ENCODE assay signal across 25 cellular contexts in the genomic region with DNA sequence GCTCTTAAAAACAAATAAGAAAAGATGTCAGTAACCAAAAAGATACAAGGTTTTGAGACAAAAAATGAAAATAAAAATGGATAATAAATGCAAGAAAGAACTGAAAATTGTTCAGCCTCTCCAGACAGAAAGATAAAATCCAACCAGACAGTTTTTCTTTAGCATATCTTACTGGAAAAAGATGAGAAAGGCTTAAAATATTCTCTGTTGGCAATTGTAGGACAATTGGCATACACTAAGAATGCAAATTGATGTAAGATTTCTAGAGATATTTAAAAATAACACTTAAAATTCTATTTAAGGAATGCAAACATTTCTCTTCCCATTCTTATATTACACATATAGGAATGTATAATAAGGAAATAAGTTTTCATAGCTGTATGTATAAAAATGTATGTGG.
A peak's percentile ranks its signal among the peaks of the same experiment; 100 is the strongest.
DNase-seq lines count a peak whose midpoint lies in the region; FAIRE-seq and TF ChIP-seq lines count a peak whose summit lies in the region.
"Had no signal": no experiment of that assay in that cellular context is flagged by ENCODE, and none has a peak within 500 bp of the region (broad histone marks: within the 10 kb centered on the region; RNA-seq: fewer than 3 reads in every experiment).

No MANE protein-coding gene starts in this region.

- FAIRE-seq in A204.1 (lab: Jason Lieb, UNC) (peak; percentile 46), astrocyte (lab: Jason Lieb, UNC) (no peak)
- FAIRE-seq: GM12891, GM19239 had no signal

- H3K79me2 ChIP-seq in astrocyte (ENCODE audit: insufficient read depth, low read length) (no peaks in the 10 kb centered on the region), smooth muscle cell (ENCODE audit: low read depth) (no peaks in the 10 kb centered on the region)

- H4K20me1 ChIP-seq in astrocyte (ENCODE audit: insufficient read depth, low read length) = no peaks in the 10 kb centered on the region
- no peaks in the 10 kb centered on the region for H4K20me1 ChIP-seq in smooth muscle cell (ENCODE audit: low read depth)
- H4K20me1 ChIP-seq: BLaER1 had no signal

- TF ChIP-seq CTCF in astrocyte (IDR thresholded peaks at IDR 0.05; ENCODE audit: insufficient read depth, low read depth, low read length) = no peak
- TF ChIP-seq CTCF in fibroblast of the aortic adventitia (IDR thresholded peaks at IDR 0.05; ENCODE audit: insufficient read depth, low read length) = no peak
- TF ChIP-seq CTCF in smooth muscle cell (IDR thresholded peaks at IDR 0.05; ENCODE audit: borderline replicate concordance, insufficient read depth, poor library complexity, severe bottlenecking) = no peak
- no peak for TF ChIP-seq CTCF in WERI-Rb-1 (IDR thresholded peaks at IDR 0.05; ENCODE audit: low read depth, low read length)

- H3K4me3 ChIP-seq in astrocyte (ENCODE audit: insufficient read depth, low read depth, low read length) = no peak overlapping the region
- H3K4me3 ChIP-seq in fibroblast of the aortic adventitia (ENCODE audit: low read depth, low read length) = no peak overlapping the region
- H3K4me3 ChIP-seq in smooth muscle cell = no peak overlapping the region
- no peak overlapping the region for H3K4me3 ChIP-seq in WERI-Rb-1 (ENCODE audit: low read depth, low read length)
- H3K4me3 ChIP-seq: BLaER1 had no signal

- peak; percentile 24 for DNase-seq in astrocyte (ENCODE audit: low read depth)
- DNase-seq in fibroblast of the aortic adventitia (ENCODE audit: low read depth) = peak; percentile 0
- DNase-seq in smooth muscle cell (lab: John Stamatoyannopoulos, UW; ENCODE audit: unreplicated experiment) = no peak
- no peak for DNase-seq in activated CD4-positive, alpha-beta T cell treated with anti-CD3 and anti-CD28 coated beads for 4 hours
- no peak for DNase-seq in WERI-Rb-1
- no peak for DNase-seq in OCI-M1 (lab: John Stamatoyannopoulos, UW)
- DNase-seq: ACHN; BE2C; C1 segment of cervical spinal cord; CD4-positive, alpha-beta memory T cell; CD4-positive, CD25-positive, alpha-beta regulatory T cell; CD8-positive, alpha-beta memory T cell; COR-L47; DMS 273 treated with DMSO at 0.1 percent for 48 hours; DMS153; DMS53; DMS79; DND-41; EL; GDM1 had no signal

- no peaks in the 10 kb centered on the region for H3K9me3 ChIP-seq in astrocyte (ENCODE audit: insufficient read depth, low read depth, low read length)
- no peaks in the 10 kb centered on the region for H3K9me3 ChIP-seq in smooth muscle cell (replicated peaks; ENCODE audit: low read depth)
- H3K9me3 ChIP-seq in WERI-Rb-1 (ENCODE audit: severe bottlenecking) = no peaks in the 10 kb centered on the region
- H3K9me3 ChIP-seq: BE2C, BLaER1 had no signal

- no peaks in the 10 kb centered on the region for H3K9me3 Mint-ChIP-seq in astrocyte (ENCODE audit: unreplicated experiment)
- H3K9me3 Mint-ChIP-seq: CD14-positive monocyte had no signal

- H3K36me3 Mint-ChIP-seq in astrocyte (ENCODE audit: low read depth, unreplicated experiment) = no peaks in the 10 kb centered on the region
- H3K36me3 Mint-ChIP-seq: CD14-positive monocyte; CD4-positive, alpha-beta memory T cell; CD4-positive, CD25-positive, alpha-beta regulatory T cell had no signal

- H2AFZ ChIP-seq in astrocyte (ENCODE audit: low read depth, low read length) (no peak overlapping the region), smooth muscle cell (ENCODE audit: low read depth) (peak overlapping the region; percentile 12)

- no peak overlapping the region for H3K27ac Mint-ChIP-seq in astrocyte (ENCODE audit: unreplicated experiment)
- H3K27ac Mint-ChIP-seq: CD14-positive monocyte; CD4-positive, alpha-beta memory T cell; CD4-positive, CD25-positive, alpha-beta regulatory T cell; CD8-positive, alpha-beta memory T cell had no signal

- H3K4me1 Mint-ChIP-seq in astrocyte (ENCODE audit: low read depth, unreplicated experiment) = peaks cover 3% of the 10 kb centered on the region
- H3K4me1 Mint-ChIP-seq: CD14-positive monocyte; CD4-positive, alpha-beta memory T cell; CD4-positive, CD25-positive, alpha-beta regulatory T cell; CD8-positive, alpha-beta memory T cell had no signal

- no peaks in the 10 kb centered on the region for H3F3A ChIP-seq in smooth muscle cell (ENCODE audit: low read depth)

- H3K9ac ChIP-seq in astrocyte (ENCODE audit: low read length) (no peak overlapping the region), smooth muscle cell (ENCODE audit: low read depth) (no peak overlapping the region)
- H3K9ac ChIP-seq: BLaER1 had no signal

- no peak overlapping the region for H3K4me3 Mint-ChIP-seq in astrocyte (ENCODE audit: unreplicated experiment)
- H3K4me3 Mint-ChIP-seq: CD14-positive monocyte; CD4-positive, alpha-beta memory T cell; CD4-positive, CD25-positive, alpha-beta regulatory T cell; CD8-positive, alpha-beta memory T cell had no signal

- H3K4me1 ChIP-seq in astrocyte (ENCODE audit: insufficient read depth, low read length) (no peaks in the 10 kb centered on the region), smooth muscle cell (ENCODE audit: low read depth) (no peaks in the 10 kb centered on the region)
- H3K4me1 ChIP-seq: BE2C, BLaER1 had no signal

- no peaks in the 10 kb centered on the region for H3K27me3 ChIP-seq in astrocyte (ENCODE audit: insufficient read depth, low read length)
- H3K27me3 ChIP-seq in smooth muscle cell (ENCODE audit: low read depth) = no peaks in the 10 kb centered on the region
- no peaks in the 10 kb centered on the region for H3K27me3 ChIP-seq in WERI-Rb-1 (ENCODE audit: insufficient read depth, low read depth, severe bottlenecking)
- H3K27me3 ChIP-seq: BE2C, BLaER1 had no signal

- H3K27ac ChIP-seq in astrocyte (ENCODE audit: low read depth, low read length) = no peak overlapping the region
- H3K27ac ChIP-seq in smooth muscle cell (ENCODE audit: low read depth) = no peak overlapping the region
- no peak overlapping the region for H3K27ac ChIP-seq in WERI-Rb-1
- H3K27ac ChIP-seq: BLaER1 had no signal

- H3K4me2 ChIP-seq in astrocyte (ENCODE audit: low read length) (no peak overlapping the region), smooth muscle cell (no peak overlapping the region)
- H3K4me2 ChIP-seq: BLaER1 had no signal

- H3K36me3 ChIP-seq in astrocyte (ENCODE audit: insufficient read depth, low read length) = no peaks in the 10 kb centered on the region
- H3K36me3 ChIP-seq in smooth muscle cell (ENCODE audit: low read depth) = no peaks in the 10 kb centered on the region
- no peaks in the 10 kb centered on the region for H3K36me3 ChIP-seq in WERI-Rb-1
- H3K36me3 ChIP-seq: BE2C, BLaER1 had no signal

- H3K27me3 Mint-ChIP-seq in astrocyte (ENCODE audit: low read depth, unreplicated experiment) = no peaks in the 10 kb centered on the region
- H3K27me3 Mint-ChIP-seq: CD4-positive, alpha-beta memory T cell; CD4-positive, CD25-positive, alpha-beta regulatory T cell; CD8-positive, alpha-beta memory T cell had no signal

Comparison
In these comparisons a context has a peak if more than half of its experiments do, and no peak if none do; other contexts are left out.
1. DNase-seq: peak in astrocyte (single experiment) and fibroblast of the aortic adventitia (single experiment); none in smooth muscle cell (single experiment), activated CD4-positive, alpha-beta T cell treated with anti-CD3 and anti-CD28 coated beads for 4 hours (0 of 2), WERI-Rb-1 (single experiment) and OCI-M1 (single experiment).